ENCODE assay signal across 8 cellular contexts in genomic region chr13:44436589-44437337, GRCh38.
DNase-seq lines count a peak whose midpoint lies in the region; ATAC-seq and TF ChIP-seq lines count a peak whose summit lies in the region.

No MANE protein-coding gene starts in this region.

- H3K27me3 ChIP-seq in upper lobe of left lung = no peaks in the 10 kb centered on the region

- TF ChIP-seq CTCF in upper lobe of left lung (IDR thresholded peaks at IDR 0.05) = no peak

- TF ChIP-seq POLR2A in upper lobe of left lung (IDR thresholded peaks at IDR 0.05) = peak; percentile 87 to 98 (median 96)

- H3K4me1 ChIP-seq in upper lobe of left lung = peaks cover 15 to 30% (median 20%) of the 10 kb centered on the region in 4 donors

- H3K36me3 ChIP-seq in upper lobe of left lung = peaks cover 0 to 22% (median 10%) of the 10 kb centered on the region in 4 donors

- peak; percentile 94 to 96 for ATAC-seq in upper lobe of left lung (ENCODE audit: low FRiP score in 2 of 2)
- no peak for ATAC-seq in HG02571 (IDR thresholded peaks at IDR 0.05; ENCODE audit: unreplicated experiment)

- H3K27ac ChIP-seq in upper lobe of left lung = peak overlapping the region; percentile 91 to 97 (median 92)

- intact Hi-C loops in cardiac septum (cut with DNase I) = loop anchor here (1.0 to 2.0 kb wide), 6 partner anchors 130 to 386 kb away; no protein-coding TSS in a partner anchor

- H3K4me3 ChIP-seq in upper lobe of left lung = peak overlapping the region; percentile 53 to 78 (median 75)

- TF ChIP-seq EP300 in upper lobe of left lung (IDR thresholded peaks at IDR 0.05) = peak in 1 of 4 donors; percentile 70

- DNase-seq in ELR (ENCODE audit: low read depth) = peak; percentile 97
- peak; percentile 80 for DNase-seq in NCI-H128 (lab: John Stamatoyannopoulos, UW; ENCODE audit: unreplicated experiment)
- DNase-seq in SKM-1 treated with dmso at 0.1 percent for 144 hours (lab: John Stamatoyannopoulos, UW; ENCODE audit: unreplicated experiment) = peak; percentile 50
- DNase-seq in anterior cingulate cortex (lab: John Stamatoyannopoulos, UW) = peak; percentile 64 to 98 (median 95)
- DNase-seq in cardiac septum (ENCODE audit: low spot score) = peak; percentile 96
- DNase-seq in occipital lobe (lab: John Stamatoyannopoulos, UW) = peak; percentile 96
- DNase-seq in upper lobe of left lung = peak; percentile 95 to 96

- H3K9me3 ChIP-seq in upper lobe of left lung = no peaks in the 10 kb centered on the region

- WGBS in upper lobe of left lung, 2 donors = 0 to 1% methylated on average over 19 to 37 of the region's 38 CpGs
